13 cellular contexts compared by ENCODE assay signal in the genomic region with DNA sequence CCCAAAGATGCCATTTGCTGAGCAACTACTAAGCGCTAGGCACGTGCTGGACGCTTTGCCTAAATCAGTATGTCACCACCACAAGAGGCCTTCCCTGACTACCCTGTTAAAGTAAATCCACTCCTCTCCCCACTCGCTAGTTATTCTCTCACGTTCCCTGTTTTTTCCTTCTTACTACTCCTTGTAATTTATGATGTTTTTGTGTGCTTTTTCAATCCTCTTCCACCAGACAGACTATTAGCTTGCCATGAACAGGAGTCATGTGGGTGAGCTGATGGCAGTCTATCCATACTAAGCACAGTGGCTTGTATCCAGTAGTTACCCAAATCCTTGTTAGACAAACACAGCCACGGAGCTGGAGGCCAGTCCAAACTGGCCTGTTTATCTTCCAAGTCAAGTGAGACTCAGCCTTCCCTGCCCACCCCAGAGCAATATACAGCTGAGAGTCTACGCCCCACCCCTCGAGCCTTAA. TPM values are rescaled to one million over a fixed set of nuclear protein-coding genes. Genes with fewer than 3 reads are reported as not detected.
DNase-seq lines count a peak whose midpoint lies in the region; ATAC-seq, FAIRE-seq and TF ChIP-seq lines count a peak whose summit lies in the region.
"Had no signal": no experiment of that assay in that cellular context is flagged by ENCODE, and none has a peak within 500 bp of the region (broad histone marks: within the 10 kb centered on the region; RNA-seq: fewer than 3 reads in every experiment).

No MANE protein-coding gene starts in this region.

- peak overlapping the region; percentile 97 for H3K27ac ChIP-seq in RWPE2 (ENCODE audit: poor library complexity, severe bottlenecking)

- no peak overlapping the region for H3K4me3 ChIP-seq in RWPE2 (ENCODE audit: severe bottlenecking)
- H3K4me3 ChIP-seq in fibroblast of pulmonary artery (replicated peaks; ENCODE audit: low read depth, low read length): no peak overlapping the region

- ATAC-seq in RWPE2 (ENCODE audit: low read depth): no peak; the same call in 2 of the 3 replicates

- DNase-seq in HPDE6-E6E7 (ENCODE audit: extremely low spot score) (peak; percentile 29), RWPE2 (ENCODE audit: low spot score) (no peak), fibroblast of pulmonary artery (ENCODE audit: low read depth) (peak; percentile 60), renal cortical epithelial cell (ENCODE audit: low read depth) (peak; percentile 38), RCC 7860 (ENCODE audit: low spot score) (no peak)
- no peak for DNase-seq in central memory CD4-positive, alpha-beta T cell
- no peak for DNase-seq in stimulated activated CD4-positive, alpha-beta T cell treated with anti-CD3 and anti-CD28 coated beads, Interleukin-1b, Interleukin-23, amount 100 ng/mL, for 48 hours
- DNase-seq: GOT3, KBM-7, RPMI8226 had no signal

- TF ChIP-seq CTCF in RWPE2 (IDR thresholded peaks at IDR 0.05; ENCODE audit: poor library complexity, severe bottlenecking) (no peak), fibroblast of pulmonary artery (IDR thresholded peaks at IDR 0.05; ENCODE audit: low read length, missing control alignments) (no peak)

- H3K27me3 ChIP-seq in RWPE2 (ENCODE audit: insufficient read depth, poor library complexity, severe bottlenecking): no peaks in the 10 kb centered on the region

- H3K36me3 ChIP-seq in RWPE2 (ENCODE audit: low read depth): peaks cover 15% of the 10 kb centered on the region

- H3K9me3 ChIP-seq in RWPE2 (ENCODE audit: severe bottlenecking): no peaks in the 10 kb centered on the region

- peaks cover 39% of the 10 kb centered on the region for H3K4me1 ChIP-seq in RWPE2 (ENCODE audit: insufficient read depth, poor library complexity, severe bottlenecking)

- no peak for FAIRE-seq in RCC 7860 (lab: Jason Lieb, UNC)
- FAIRE-seq: colon, D721Med had no signal

RNA-seq across cellular contexts. Expression of a gene that starts 41.2 kb away (rescaled TPM):
- 6.9 and 16.3 TPM in 2 replicates for total RNA-seq in renal cortical epithelial cell
- total RNA-seq: mononuclear cell had no signal

RNA-seq across cellular contexts. Expression of a gene that starts 50.9 kb away (rescaled TPM):
- 18.1 and 20.3 TPM in 2 replicates for total RNA-seq in renal cortical epithelial cell

Comparison
In these comparisons a context has a peak if more than half of its experiments do, and no peak if none do; other contexts are left out.
1. DNase-seq: peak in HPDE6-E6E7 (single experiment), fibroblast of pulmonary artery (single experiment) and renal cortical epithelial cell (single experiment); none in RWPE2 (single experiment), RCC 7860 (single experiment), central memory CD4-positive, alpha-beta T cell (single experiment) and stimulated activated CD4-positive, alpha-beta T cell treated with anti-CD3 and anti-CD28 coated beads, Interleukin-1b, Interleukin-23, amount 100 ng/mL, for 48 hours (single experiment).